18 cellular contexts compared by ENCODE assay signal in genomic region chr12:51065530-51065929, GRCh38. TPM values are rescaled to one million over a fixed set of nuclear protein-coding genes. Genes with fewer than 3 reads are reported as not detected.
DNase-seq lines count a peak whose midpoint lies in the region; ATAC-seq and TF ChIP-seq lines count a peak whose summit lies in the region.
"Had no signal": no experiment of that assay in that cellular context is flagged by ENCODE, and none has a peak within 500 bp of the region (broad histone marks: within the 10 kb centered on the region; RNA-seq: fewer than 3 reads in every experiment).

No MANE protein-coding gene starts in this region.

- no peak for TF ChIP-seq CTCF in HEK293 (tag by site-specific recombination; IDR thresholded peaks at IDR 0.05)
- TF ChIP-seq CTCF in RWPE1 (conservative IDR thresholded peaks at IDR 0.05; ENCODE audit: low read depth) = no peak
- no peak for TF ChIP-seq CTCF in foreskin keratinocyte (conservative IDR thresholded peaks at IDR 0.05)
- no peak for TF ChIP-seq CTCF in mucosa of descending colon (IDR thresholded peaks at IDR 0.05)

- intact Hi-C loops in mucosa of descending colon (cut with DNase I, micrococcal nuclease) = no loop called here

- H3K4me3 ChIP-seq in HEK293 (ENCODE audit: low read depth, low read length) (no peak overlapping the region), mucosa of descending colon (no peak overlapping the region)
- H3K4me3 ChIP-seq: A549, Peyer's patch had no signal

- no peak overlapping the region for H3K27ac ChIP-seq in HEK293 (ENCODE audit: extremely low read depth, low read depth, low read length)
- H3K27ac ChIP-seq in RWPE1 = 0 out of 2 replicates have a peak overlapping the region, but pooled peaks have one; percentile 12
- H3K27ac ChIP-seq in foreskin keratinocyte = no peak overlapping the region
- H3K27ac ChIP-seq: A549, Peyer's patch had no signal

- POLR2A ChIA-PET in HEK293 (lab: Yijun Ruan, JAX) (no interaction called here), RWPE1 (lab: Yijun Ruan, JAX; ENCODE audit: low non-redundant PET) (interaction anchor here (0.8 kb wide), 1 partner anchor 10 kb away, joined by 9 read pairs; no protein-coding TSS in a partner anchor)

- CTCF ChIA-PET in HEK293 (lab: Yijun Ruan, JAX) (interaction anchor here (0.9 kb wide), 1 partner anchor 276 kb away, joined by 3 read pairs; no protein-coding TSS in a partner anchor), RWPE1 (lab: Yijun Ruan, JAX) (no interaction called here)

- H3K9me3 ChIP-seq in HEK293 (ENCODE audit: control insufficient read depth, insufficient read depth, low read depth, low read length) (no peaks in the 10 kb centered on the region), mucosa of descending colon (no peaks in the 10 kb centered on the region)
- H3K9me3 ChIP-seq: A549, BE2C, Peyer's patch had no signal

- DNase-seq in RWPE1 (ENCODE audit: low spot score) (no peak), foreskin keratinocyte (peak in 1 of 2 donors; percentile 36), mucosa of descending colon (no peak), NK-92 (lab: John Stamatoyannopoulos, UW; ENCODE audit: unreplicated experiment) (no peak), DMS 273 (lab: John Stamatoyannopoulos, UW; ENCODE audit: unreplicated experiment) (no peak)
- DNase-seq: BE2C; EL; GF-D8; MM.1S; NCI-H1048; NCI-H1436; NCI-H1930; NCI-H510A; NK-92 treated with Interleukin-12 subunit alpha and Interleukin-12 subunit beta, amount 100 ng/mL, for 24 hours; Peyer's patch had no signal

- ATAC-seq in foreskin keratinocyte = peak; percentile 12
- ATAC-seq in mucosa of descending colon = peak; percentile 53
- no peak for ATAC-seq in GM18867 (IDR thresholded peaks at IDR 0.05; ENCODE audit: unreplicated experiment)
- ATAC-seq: A549 had no signal

- no peaks in the 10 kb centered on the region for H3K4me1 ChIP-seq in HEK293 (ENCODE audit: control insufficient read depth, insufficient read depth, low read length)
- H3K4me1 ChIP-seq in foreskin keratinocyte = no peaks in the 10 kb centered on the region
- no peaks in the 10 kb centered on the region for H3K4me1 ChIP-seq in mucosa of descending colon (ENCODE audit: low read depth)
- H3K4me1 ChIP-seq: Peyer's patch had no signal

- H3K36me3 ChIP-seq in HEK293 (ENCODE audit: control insufficient read depth in 2 of 2, insufficient read depth in 1 of 2, low read length in 2 of 2) = peaks cover 26 to 83% of the 10 kb centered on the region in 2 experiments
- H3K36me3 ChIP-seq in mucosa of descending colon (ENCODE audit: low read depth) = peaks cover 10% of the 10 kb centered on the region

- H3K27me3 ChIP-seq in foreskin keratinocyte = no peaks in the 10 kb centered on the region
- H3K27me3 ChIP-seq: BE2C, Peyer's patch had no signal

TF ChIP-seq in HEK293, 187 proteins besides CTCF, POLR2A, EP300 and RAD21:
- TF ChIP-seq ZNF121 (tag by site-specific recombination; IDR thresholded peaks at IDR 0.05) (peak; percentile 88), KLF9 (tag by site-specific recombination; IDR thresholded peaks at IDR 0.05; ENCODE audit: low read depth) (no peak)

RNA-seq across cellular contexts. Expression of gene LETMD1, which starts 17.4 kb away (rescaled TPM):
- 21.8 and 23.3 TPM in 2 replicates for total RNA-seq in foreskin keratinocyte
- polyA plus RNA-seq in foreskin keratinocyte = 18.0 and 18.5 TPM in 2 replicates
- total RNA-seq in mucosa of descending colon = 10 to 100 TPM; 67.4 to 74.2 (median 72.7) TPM

RNA-seq across cellular contexts. Expression of gene CSRNP2, which starts 17.9 kb away (rescaled TPM):
- total RNA-seq in foreskin keratinocyte (13.8 and 15.6 TPM in 2 replicates), mucosa of descending colon (10 to 100 TPM; 16.8 to 29.5 (median 16.9) TPM)
- polyA plus RNA-seq in foreskin keratinocyte = 6.4 and 7.0 TPM in 2 replicates

RNA-seq across cellular contexts. Expression of gene SLC11A2, which starts 39.3 kb away (rescaled TPM):
- 22.9 and 25.3 TPM in 2 replicates for total RNA-seq in foreskin keratinocyte
- 9.4 and 10.3 TPM in 2 replicates for polyA plus RNA-seq in foreskin keratinocyte
- 10 to 100 TPM; 32.3 to 48.9 (median 43.0) TPM for total RNA-seq in mucosa of descending colon
